In genomic region chr1:5758859-5759578, GRCh38 we compare ENCODE assay signal across 18 cellular contexts.
"Had no signal": no experiment of that assay in that cellular context is flagged by ENCODE, and none has a peak within 500 bp of the region (broad histone marks: within the 10 kb centered on the region; RNA-seq: fewer than 3 reads in every experiment).

No MANE protein-coding gene starts in this region.

- H3K27ac Mint-ChIP-seq: nephron, type B pancreatic cell had no signal

- DNase-seq: esophagus squamous epithelium; foreskin fibroblast; glutamatergic neuron; islet precursor cell; left ventricle myocardium superior; mesenchymal stem cell; naive B cell; small intestine; stimulated activated CD4-positive, alpha-beta T cell treated with anti-CD3 and anti-CD28 coated beads, Interleukin-2, amount 100 ng/mL, for 48 hours; stimulated activated naive CD8-positive, alpha-beta T cell treated with anti-CD3 and anti-CD28 coated beads, Interleukin-15, Interleukin-2, amounts not matched to agents 100 U/mL and 50 U/mL, for 24 hours; thyroid gland; uterus had no signal

- H3K9me3 Mint-ChIP-seq: type B pancreatic cell had no signal

- H3K36me3 Mint-ChIP-seq: type B pancreatic cell had no signal

- H3K27ac ChIP-seq: esophagus squamous epithelium, gastroesophageal sphincter, parathyroid adenoma, suprapubic skin, thyroid gland, uterus had no signal

- H3K36me3 ChIP-seq: esophagus squamous epithelium, gastroesophageal sphincter, suprapubic skin, thyroid gland, uterus had no signal

- H3K4me1 Mint-ChIP-seq: naive B cell, nephron had no signal

- ATAC-seq: gastroesophageal sphincter; left ventricle myocardium superior; stimulated activated naive CD8-positive, alpha-beta T cell treated with anti-CD3 and anti-CD28 coated beads, Interleukin-15, Interleukin-2, amounts not matched to agents 100 U/mL and 50 U/mL, for 24 hours had no signal

- H3K27me3 ChIP-seq: thyroid gland, uterus had no signal

- H3K4me3 ChIP-seq: esophagus squamous epithelium, gastroesophageal sphincter, lung, suprapubic skin, thyroid gland, uterus had no signal

- H3K79me2 ChIP-seq: parathyroid adenoma had no signal

- H3K4me1 ChIP-seq: esophagus squamous epithelium, parathyroid adenoma, suprapubic skin, thyroid gland, uterus had no signal

- H3K9ac ChIP-seq: parathyroid adenoma had no signal

- FAIRE-seq: small intestine had no signal

- H3K4me3 Mint-ChIP-seq: naive B cell, nephron, type B pancreatic cell had no signal

- H2AFZ ChIP-seq: parathyroid adenoma had no signal

- H3K9me3 ChIP-seq: esophagus squamous epithelium, suprapubic skin, thyroid gland, uterus had no signal
